1 cellular context compared by ENCODE assay signal in genomic region chr19:15452111-15453047, GRCh38.
TF ChIP-seq lines count a peak whose summit lies in the region.

No MANE protein-coding gene starts in this region.

TF ChIP-seq in endothelial cell of umbilical vein, 7 proteins besides CTCF, POLR2A, EP300 and RAD21:
- no peak for TF ChIP-seq MAX (IDR thresholded peaks at IDR 0.05; ENCODE audit: insufficient read depth, insufficient read length)
- no peak for TF ChIP-seq JUN (IDR thresholded peaks at IDR 0.05; ENCODE audit: borderline replicate concordance, insufficient read depth, insufficient read length, low read depth)
- TF ChIP-seq FOS (IDR thresholded peaks at IDR 0.05; ENCODE audit: borderline replicate concordance, insufficient read depth, low read length), result no peak
- no peak for TF ChIP-seq MYC (IDR thresholded peaks at IDR 0.05; ENCODE audit: low read depth, low read length)
- no peak for TF ChIP-seq POLR2AphosphoS5 (IDR thresholded peaks at IDR 0.05; ENCODE audit: insufficient read depth, low read depth, low read length)
- TF ChIP-seq EZH2 (IDR thresholded peaks at IDR 0.05; ENCODE audit: borderline replicate concordance, low read depth, low read length, severe bottlenecking), result no peak
- TF ChIP-seq GATA2 (IDR thresholded peaks at IDR 0.05; ENCODE audit: insufficient read depth, insufficient read length, low read depth, low read length), result no peak
TF ChIP-seq in endothelial cell of umbilical vein: peak in this region for 0.
